31 cellular contexts compared by ENCODE assay signal in the genomic region with DNA sequence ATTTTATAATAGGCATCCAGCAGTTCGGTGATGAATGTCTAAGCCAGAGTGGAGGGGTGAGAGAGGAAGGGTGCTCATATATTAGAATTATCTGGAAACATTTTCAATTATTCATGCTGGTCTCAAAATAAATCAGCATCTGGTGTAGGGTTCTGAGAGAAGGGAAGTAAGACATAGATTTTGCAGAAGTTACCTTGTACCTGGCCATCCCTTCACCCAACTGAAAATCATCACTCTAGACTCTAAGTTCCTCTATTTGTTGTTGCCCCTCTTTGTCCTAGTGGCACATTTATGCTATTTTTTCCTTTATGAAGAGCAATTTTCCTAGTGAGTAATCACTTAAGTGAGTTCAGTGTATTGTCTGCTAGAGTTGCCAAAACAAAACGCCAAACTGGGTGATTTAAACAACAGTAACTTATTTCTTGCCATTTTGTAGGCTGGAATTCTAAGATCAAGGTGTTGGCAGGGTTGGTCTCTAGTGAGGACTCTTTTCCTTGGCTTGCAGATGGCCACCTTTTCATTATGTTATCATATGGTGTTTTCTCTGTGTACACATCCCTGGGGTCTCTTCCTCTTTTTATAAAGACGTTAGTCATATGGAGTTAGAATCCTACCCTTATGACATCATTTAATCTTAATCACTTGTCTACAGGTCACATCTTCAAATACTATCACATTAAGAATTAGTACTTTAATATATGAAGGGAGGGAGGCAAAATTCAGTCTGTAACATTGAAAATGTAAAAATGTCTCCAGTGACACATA.
"Had no signal": no experiment of that assay in that cellular context is flagged by ENCODE, and none has a peak within 500 bp of the region (broad histone marks: within the 10 kb centered on the region; RNA-seq: fewer than 3 reads in every experiment).

No MANE protein-coding gene starts in this region.

- ATAC-seq: activated CD8-positive, alpha-beta memory T cell treated with anti-CD3 and anti-CD28 coated beads, Interleukin-2, amount 10 ng/mL, durations not matched to agents 7 days and 5 days; activated naive CD4-positive, alpha-beta T cell treated with anti-CD3 and anti-CD28 coated beads, Interleukin-2, amount 50 U/mL, for 72 hours; activated naive CD8-positive, alpha-beta T cell treated with anti-CD3 and anti-CD28 coated beads, Interleukin-2, amount 50 U/mL, for 24 hours; activated T-cell treated with anti-CD3 and anti-CD28 coated beads, Interleukin-2, amount 50 U/mL, for 4 hours; body of pancreas; Panc1; Right ventricle myocardium inferior; SK-N-SH treated with all-trans-retinoic acid at 6 μM for 48 hours; WTC11 had no signal

- DNase-seq: activated CD4-positive, alpha-beta T cell treated with anti-CD3 and anti-CD28 coated beads for 1 hour; activated CD4-positive, alpha-beta T cell treated with anti-CD3 and anti-CD28 coated beads, Interleukin-2, amount 10 ng/mL, durations not matched to agents 24 days and 14 days; activated CD4-positive, alpha-beta T cell treated with anti-CD3 and anti-CD28 coated beads, Interleukin-2, amount 50 U/mL, for 48 hours; activated CD8-positive, alpha-beta memory T cell treated with anti-CD3 and anti-CD28 coated beads, Interleukin-2, amount 10 ng/mL, durations not matched to agents 7 days and 5 days; activated effector memory CD4-positive, alpha-beta T cell treated with anti-CD3 and anti-CD28 coated beads, Interleukin-2, amount 50 U/mL, for 16 hours; activated naive CD4-positive, alpha-beta T cell treated with Interleukin-2 at 50 U/mL for 16 hours; activated naive CD8-positive, alpha-beta T cell treated with anti-CD3 and anti-CD28 coated beads, Interleukin-2, amount 50 U/mL, for 24 hours; activated T-cell treated with anti-CD3 and anti-CD28 coated beads, Interleukin-2, amount 50 U/mL, for 4 hours; amniotic stem cell; body of pancreas; central memory CD4-positive, alpha-beta T cell; KG1; NCI-H1105 treated with DMSO at 0.1 percent for 48 hours; NCI-H1436 treated with DMSO at 0.1 percent for 48 hours; NCI-H187; NCI-H2081; NCI-H2227 treated with DMSO at 0.1 percent for 48 hours; NCI-H446 treated with DMSO at 0.1 percent for 48 hours; NCI-H524 treated with DMSO at 0.1 percent for 48 hours; NCI-H82; RPMI8226; T-helper 9 cell had no signal

- H3K4me3 Mint-ChIP-seq: activated CD4-positive, alpha-beta T cell treated with anti-CD3 and anti-CD28 coated beads, Interleukin-2, amount 10 ng/mL, durations not matched to agents 24 days and 14 days; activated CD8-positive, alpha-beta memory T cell treated with anti-CD3 and anti-CD28 coated beads, Interleukin-2, amount 10 ng/mL, durations not matched to agents 7 days and 5 days; activated naive CD8-positive, alpha-beta T cell treated with anti-CD3 and anti-CD28 coated beads, Interleukin-2, amount 50 U/mL, for 24 hours; activated T-cell treated with anti-CD3 and anti-CD28 coated beads, Interleukin-2, amount 50 U/mL, for 4 hours; IgD-negative memory B cell; T-helper 1 cell treated with Interleukin-12 subunit alpha and Interleukin-12 subunit beta and Interleukin-4 antibody, amounts not matched to agents 30 μg/mL and 1 μg/mL, for 36 hours; WTC11 had no signal

- H3K36me3 ChIP-seq: ascending aorta, SJSA1 had no signal

- H3K4me1 Mint-ChIP-seq: activated CD4-positive, alpha-beta T cell treated with anti-CD3 and anti-CD28 coated beads, Interleukin-2, amount 10 ng/mL, durations not matched to agents 24 days and 14 days; activated CD8-positive, alpha-beta memory T cell treated with anti-CD3 and anti-CD28 coated beads, Interleukin-2, amount 10 ng/mL, durations not matched to agents 7 days and 5 days had no signal

- H3K9me3 ChIP-seq: ascending aorta, body of pancreas, SJSA1 had no signal

- H3K27me3 Mint-ChIP-seq: activated CD4-positive, alpha-beta T cell treated with anti-CD3 and anti-CD28 coated beads, Interleukin-2, amount 10 ng/mL, durations not matched to agents 24 days and 14 days; activated CD8-positive, alpha-beta memory T cell treated with anti-CD3 and anti-CD28 coated beads, Interleukin-2, amount 10 ng/mL, durations not matched to agents 7 days and 5 days; activated naive CD8-positive, alpha-beta T cell treated with anti-CD3 and anti-CD28 coated beads, Interleukin-2, amount 50 U/mL, for 24 hours; IgD-negative memory B cell had no signal

- H3K4me3 ChIP-seq: ascending aorta, body of pancreas, SJSA1 had no signal

- H3K4me1 ChIP-seq: ascending aorta, body of pancreas, SJSA1 had no signal

- H3K27ac Mint-ChIP-seq: activated CD4-positive, alpha-beta T cell treated with anti-CD3 and anti-CD28 coated beads, Interleukin-2, amount 10 ng/mL, durations not matched to agents 24 days and 14 days; activated CD8-positive, alpha-beta memory T cell treated with anti-CD3 and anti-CD28 coated beads, Interleukin-2, amount 10 ng/mL, durations not matched to agents 7 days and 5 days; activated naive CD4-positive, alpha-beta T cell treated with anti-CD3 and anti-CD28 coated beads, Interleukin-2, amount 50 U/mL, for 72 hours; activated naive CD8-positive, alpha-beta T cell treated with anti-CD3 and anti-CD28 coated beads, Interleukin-2, amount 50 U/mL, for 24 hours; IgD-negative memory B cell; T-helper 1 cell treated with Interleukin-12 subunit alpha and Interleukin-12 subunit beta and Interleukin-4 antibody, amounts not matched to agents 30 μg/mL and 1 μg/mL, for 36 hours; WTC11 had no signal

- H3K27ac ChIP-seq: ascending aorta, body of pancreas, SJSA1 had no signal

- H3K27me3 ChIP-seq: ascending aorta, body of pancreas, SJSA1 had no signal

- H3K36me3 Mint-ChIP-seq: activated CD8-positive, alpha-beta memory T cell treated with anti-CD3 and anti-CD28 coated beads, Interleukin-2, amount 10 ng/mL, durations not matched to agents 7 days and 5 days; activated naive CD4-positive, alpha-beta T cell treated with anti-CD3 and anti-CD28 coated beads, Interleukin-2, amount 50 U/mL, for 72 hours had no signal
